18 cellular contexts compared by ENCODE assay signal in genomic region chr1:79161077-79161476, GRCh38.
A peak's percentile ranks its signal among the peaks of the same experiment; 100 is the strongest.
DNase-seq lines count a peak whose midpoint lies in the region; ATAC-seq, FAIRE-seq and TF ChIP-seq lines count a peak whose summit lies in the region.
"Had no signal": no experiment of that assay in that cellular context is flagged by ENCODE, and none has a peak within 500 bp of the region (broad histone marks: within the 10 kb centered on the region; RNA-seq: fewer than 3 reads in every experiment).

No MANE protein-coding gene starts in this region.

- peak overlapping the region; percentile 53 for H2AFZ ChIP-seq in ACC112 (ENCODE audit: low read length, unreplicated experiment)

- no peak overlapping the region for H3K9ac ChIP-seq in colonic mucosa (ENCODE audit: low read depth in 2 of 2, low read length in 2 of 2)
- H3K9ac ChIP-seq: BLaER1 had no signal

- H3K27me3 ChIP-seq in ACC112 (ENCODE audit: insufficient read depth, low read length) (no peaks in the 10 kb centered on the region), foreskin keratinocyte (no peaks in the 10 kb centered on the region), psoas muscle (ENCODE audit: insufficient read depth in 3 of 3, low read length in 2 of 3) (no peaks in the 10 kb centered on the region), colonic mucosa (no peaks in the 10 kb centered on the region)
- H3K27me3 ChIP-seq: BLaER1, cardiac muscle cell, uterus had no signal

- H3K36me3 ChIP-seq in ACC112 (ENCODE audit: insufficient read depth, low read length): no peaks in the 10 kb centered on the region
- no peaks in the 10 kb centered on the region for H3K36me3 ChIP-seq in psoas muscle (ENCODE audit: insufficient read depth in 1 of 2, low read depth in 1 of 2)
- no peaks in the 10 kb centered on the region for H3K36me3 ChIP-seq in colonic mucosa
- H3K36me3 ChIP-seq: BLaER1, cardiac muscle cell, uterus had no signal

- H3K27ac ChIP-seq in ACC112 (ENCODE audit: low read depth, low read length) (peak overlapping the region; percentile 47; the same call in 1 of the 2 replicates), foreskin keratinocyte (no peak overlapping the region), psoas muscle (no peak overlapping the region), coronary artery (no peak overlapping the region), colonic mucosa (no peak overlapping the region)
- H3K27ac ChIP-seq: BLaER1, cardiac muscle cell, uterus had no signal

- H3K79me2 ChIP-seq in ACC112 (ENCODE audit: control insufficient read depth, insufficient read depth, low read length, unreplicated experiment): no peaks in the 10 kb centered on the region

- H3K4me1 ChIP-seq in ACC112 (ENCODE audit: control insufficient read depth, insufficient read depth, low read length, unreplicated experiment): peaks cover 14% of the 10 kb centered on the region
- no peaks in the 10 kb centered on the region for H3K4me1 ChIP-seq in foreskin keratinocyte
- H3K4me1 ChIP-seq in psoas muscle: no peaks in the 10 kb centered on the region
- H3K4me1 ChIP-seq in colonic mucosa: no peaks in the 10 kb centered on the region
- H3K4me1 ChIP-seq: BLaER1, uterus had no signal

- H3K4me3 ChIP-seq in ACC112 (ENCODE audit: low read depth, low read length) (no peak overlapping the region), psoas muscle (no peak overlapping the region), coronary artery (no peak overlapping the region), colonic mucosa (no peak overlapping the region)
- H3K4me3 ChIP-seq: BLaER1, cardiac muscle cell, uterus had no signal

- TF ChIP-seq CTCF in foreskin keratinocyte (conservative IDR thresholded peaks at IDR 0.05): no peak
- no peak for TF ChIP-seq CTCF in psoas muscle (IDR thresholded peaks at IDR 0.05)
- no peak for TF ChIP-seq CTCF in D721Med (IDR thresholded peaks at IDR 0.05; ENCODE audit: insufficient read depth, missing control alignments)
- no peak for TF ChIP-seq CTCF in coronary artery (IDR thresholded peaks at IDR 0.05)
- TF ChIP-seq CTCF in colonic mucosa (IDR thresholded peaks at IDR 0.05): no peak

- DNase-seq in HCEC 1CT (peak; percentile 83), amniotic stem cell (lab: John Stamatoyannopoulos, UW) (peak; percentile 39), foreskin keratinocyte (peak; percentile 28 to 65), psoas muscle (no peak), D721Med (ENCODE audit: insufficient read length, low spot score) (no peak), coronary artery (ENCODE audit: low spot score) (no peak), colonic mucosa (no peak)
- DNase-seq: activated CD4-positive, alpha-beta T cell treated with anti-CD3 and anti-CD28 coated beads, Interleukin-2, amount 50 U/mL, for 48 hours; activated effector memory CD4-positive, alpha-beta T cell treated with anti-CD3 and anti-CD28 coated beads, Interleukin-2, amount 50 U/mL, for 16 hours; NCI-H1417 treated with DMSO at 0.1 percent for 48 hours; NCI-H69; SHP77; uterus had no signal

- intact Hi-C loops in psoas muscle (cut with DNase I) (no loop called here), colonic mucosa (cut with DNase I) (no loop called here)

- no peaks in the 10 kb centered on the region for H3K9me3 ChIP-seq in psoas muscle
- H3K9me3 ChIP-seq in colonic mucosa: no peaks in the 10 kb centered on the region
- H3K9me3 ChIP-seq: BLaER1, uterus had no signal

- no peak for FAIRE-seq in D721Med (lab: Jason Lieb, UNC)
- FAIRE-seq: H1, HepG2 had no signal

- ATAC-seq in foreskin keratinocyte (no peak), psoas muscle (no peak)
- ATAC-seq: HepG2 had no signal

Comparison
In these comparisons a context has a peak if more than half of its experiments do, and no peak if none do; other contexts are left out.
1. DNase-seq: peak in HCEC 1CT (single experiment), amniotic stem cell (single experiment) and foreskin keratinocyte (2 of 2); none in psoas muscle (0 of 2), D721Med (single experiment), coronary artery (single experiment) and colonic mucosa (single experiment).